In the genomic region with DNA sequence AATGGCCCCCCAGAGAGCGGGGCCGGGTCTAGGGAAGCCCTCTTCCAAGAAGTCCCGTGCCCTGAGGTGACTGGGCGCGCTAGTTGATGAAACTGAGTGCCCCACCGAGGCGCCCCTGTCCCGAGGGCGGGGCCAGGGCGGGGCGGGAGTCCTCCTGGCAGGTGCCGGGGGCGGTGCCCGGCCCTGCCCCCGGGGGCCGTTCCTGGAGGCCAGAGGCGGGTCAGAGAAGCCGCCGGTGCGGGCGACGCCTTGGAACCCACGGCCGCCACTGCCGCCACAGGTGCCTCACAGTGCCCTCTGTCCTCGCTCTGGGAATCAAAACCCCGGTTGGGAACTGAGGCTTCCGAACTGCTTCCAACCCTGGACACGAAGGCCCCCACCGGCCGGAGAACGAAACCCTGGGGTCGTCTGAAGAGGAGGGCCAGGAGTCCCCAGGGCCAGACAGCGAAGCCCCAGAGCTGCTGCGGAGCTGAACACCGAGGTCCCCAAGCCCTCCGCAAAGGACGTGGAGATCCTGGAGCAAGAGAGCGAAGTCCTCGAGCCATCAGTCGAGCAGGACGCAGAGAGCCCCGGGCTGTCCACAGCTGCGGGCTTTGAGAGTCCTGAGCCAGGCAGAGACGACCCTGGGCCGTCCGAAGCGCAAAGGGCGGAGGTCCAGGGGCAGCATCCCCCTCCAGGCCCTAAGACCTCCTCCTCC, we compare ENCODE assay signal across 8 cellular contexts. TPM values are rescaled to one million over a fixed set of nuclear protein-coding genes. Genes with fewer than 3 reads are reported as not detected.
DNase-seq lines count a peak whose midpoint lies in the region; ATAC-seq and TF ChIP-seq lines count a peak whose summit lies in the region.

A gene (plus strand): TSS at position 252 of the 697 bp plus-strand sequence. CDS start 524 bp downstream, outside the sequence.

- no peak for TF ChIP-seq POLR2A in adrenal gland (IDR thresholded peaks at IDR 0.05)

- WGBS in adrenal gland, 4 donors = 0 to 1% (median 1%) methylated on average over 8 to 49 of the region's 49 CpGs; no CpG with 5 or more reads in 1 of the 4 donors

- intact Hi-C loops in adrenal gland (cut with DNase I) = loop anchor here in 1 of 2 donors (5.0 kb wide), 1 partner anchor 190 kb away; no protein-coding TSS in a partner anchor

- H3K27ac ChIP-seq in adrenal gland = peak within 1 kb of the TSS; percentile 60 to 90 (median 79)
- H3K27ac ChIP-seq in iPS-18a (ENCODE audit: low read length) = no peak within 1 kb of the TSS
- peak within 1 kb of the TSS; percentile 47 to 91 (median 81) for H3K27ac ChIP-seq in skin epidermis

- H3K9ac ChIP-seq in iPS-18a (ENCODE audit: low read length) = no peak within 1 kb of the TSS

- H3K4me1 ChIP-seq in adrenal gland (replicated peaks in 1 of 2) (peaks cover 20 to 33% of the 10 kb centered on the region in 2 donors), iPS-18a (ENCODE audit: control insufficient read depth, low read depth, low read length) (peaks cover 6% of the 10 kb centered on the region)

- no peak for TF ChIP-seq CTCF in BJ (IDR thresholded peaks at IDR 0.05; ENCODE audit: insufficient read depth, low read depth, low read length)
- TF ChIP-seq CTCF in adrenal gland (IDR thresholded peaks at IDR 0.05) = no peak

- H3K4me3 ChIP-seq in BJ (ENCODE audit: low read depth, low read length) (peak within 1 kb of the TSS; percentile 63), adrenal gland (peak within 1 kb of the TSS; percentile 32 to 71 (median 50)), iPS-18a (ENCODE audit: low read length) (peak within 1 kb of the TSS; percentile 60), skin epidermis (peak within 1 kb of the TSS; percentile 57 to 68 (median 61))

- DNase-seq in BJ (ENCODE audit: low read depth) (no peak), NCI-H748 treated with DMSO at 0.1 percent for 48 hours (lab: John Stamatoyannopoulos, UW) (peak; percentile 19), adrenal gland (peak in 4 of 7 donors; percentile 51 to 61 (median 54)), hepatic stellate cell (ENCODE audit: low spot score) (no peak)

- peak; percentile 15 for ATAC-seq in GM21529 (IDR thresholded peaks at IDR 0.05; ENCODE audit: unreplicated experiment)
- ATAC-seq in GM18858 (IDR thresholded peaks at IDR 0.05; ENCODE audit: unreplicated experiment) = no peak

- POLR2A ChIA-PET in BJ (lab: Charles Lee) = no interaction called here

- no peaks in the 10 kb centered on the region for H3K9me3 ChIP-seq in adrenal gland (replicated peaks in 1 of 3)
- H3K9me3 ChIP-seq in iPS-18a (ENCODE audit: control insufficient read depth, low read depth, low read length) = no peaks in the 10 kb centered on the region

- no peaks in the 10 kb centered on the region for H3K36me3 ChIP-seq in BJ (ENCODE audit: control insufficient read depth, insufficient read depth, low read length)
- H3K36me3 ChIP-seq in adrenal gland (replicated peaks in 1 of 2) = no peaks in the 10 kb centered on the region
- no peaks in the 10 kb centered on the region for H3K36me3 ChIP-seq in iPS-18a (ENCODE audit: control insufficient read depth, low read depth, low read length)

- H3K27me3 ChIP-seq in BJ (ENCODE audit: control insufficient read depth, insufficient read depth, low read length) (no peaks in the 10 kb centered on the region), adrenal gland (no peaks in the 10 kb centered on the region), iPS-18a (ENCODE audit: control insufficient read depth, insufficient read depth, low read length) (peaks cover 53% of the 10 kb centered on the region)

- CTCF ChIA-PET in BJ (lab: Yijun Ruan, JAX) = interaction anchor here (0.6 to 6.0 kb wide), 39 partner anchors 7 to 494 kb away, joined by 3 to 115 read pairs (median 4); a partner anchor contains a TSS

RNA-seq across cellular contexts. Expression of the gene that starts here (rescaled TPM):
- 0.39 and 0.58 TPM in 2 replicates for polyA plus RNA-seq in BJ (2011; rRNA removed)
- not detected in 2 replicates for polyA minus RNA-seq in BJ (2011; rRNA and poly(A)+ RNA removed)
- 10 to 100 TPM in 2 of 8 donors, 1 to 10 TPM in 6; 2.4 to 87.9 (median 3.2) TPM for total RNA-seq in adrenal gland
- 1 to 10 TPM; 1.7 to 9.8 (median 4.0) TPM for polyA plus RNA-seq in adrenal gland

Comparison
In these comparisons a context has a peak if more than half of its experiments do, and no peak if none do; other contexts are left out.
1. DNase-seq: peak in NCI-H748 treated with DMSO at 0.1 percent for 48 hours (single experiment) and adrenal gland (4 of 7); none in BJ (single experiment) and hepatic stellate cell (single experiment).
2. Peak in every context shown above with its lines, with median percentiles within 50 percentile points of each other: H3K4me3 ChIP-seq.